ENCODE assay signal across 23 cellular contexts in genomic region chr3:62122819-62123218, GRCh38.
DNase-seq lines count a peak whose midpoint lies in the region; ATAC-seq, FAIRE-seq and TF ChIP-seq lines count a peak whose summit lies in the region.
"Had no signal": no experiment of that assay in that cellular context is flagged by ENCODE, and none has a peak within 500 bp of the region (broad histone marks: within the 10 kb centered on the region; RNA-seq: fewer than 3 reads in every experiment).

No MANE protein-coding gene starts in this region.

- H3K4me2 ChIP-seq in astrocyte (ENCODE audit: low read length) = no peak overlapping the region
- H3K4me2 ChIP-seq: BLaER1 had no signal

- 39 to 43% methylated on average over 4 of the region's 4 CpGs for WGBS in heart right ventricle, 2 donors
- WGBS in right cardiac atrium = 42% methylated on average over 4 of the region's 4 CpGs

- H3K27me3 Mint-ChIP-seq in astrocyte (ENCODE audit: low read depth, unreplicated experiment) = no peaks in the 10 kb centered on the region
- H3K27me3 Mint-ChIP-seq in activated T-helper 1 cell treated with anti-CD3 and anti-CD28 coated beads, Interleukin-12 subunit alpha, Interleukin-12 subunit beta, Interleukin-2, Interleukin-4 antibody, amounts not matched to agents 30 ng/mL and 10 ng/mL and 1 ng/mL, durations not matched to agents 14 hours and 24 hours and 36 hours (ENCODE audit: insufficient read depth) = no peaks in the 10 kb centered on the region
- H3K27me3 Mint-ChIP-seq: B cell; CD4-positive, CD25-positive, alpha-beta regulatory T cell had no signal

- H3K79me2 ChIP-seq in astrocyte (ENCODE audit: insufficient read depth, low read length) = no peaks in the 10 kb centered on the region

- TF ChIP-seq CTCF in right atrium auricular region (IDR thresholded peaks at IDR 0.05) (no peak), astrocyte (IDR thresholded peaks at IDR 0.05; ENCODE audit: insufficient read depth, low read depth, low read length) (no peak), heart right ventricle (IDR thresholded peaks at IDR 0.05) (no peak)

- H3K4me1 ChIP-seq in right atrium auricular region (peaks cover 0 to 5% of the 10 kb centered on the region in 2 donors), astrocyte (ENCODE audit: insufficient read depth, low read length) (no peaks in the 10 kb centered on the region), heart right ventricle (peaks cover 0 to 25% (median 5%) of the 10 kb centered on the region in 9 donors), right cardiac atrium (ENCODE audit: control insufficient read depth, insufficient read depth, low read length) (no peaks in the 10 kb centered on the region)
- H3K4me1 ChIP-seq: Caco-2, HAP-1 had no signal

- H2AFZ ChIP-seq in astrocyte (ENCODE audit: low read depth, low read length) = no peak overlapping the region

- FAIRE-seq in astrocyte (lab: Jason Lieb, UNC) = no peak
- FAIRE-seq: A204.1, GM12891, GM18507 had no signal

- H3K4me1 Mint-ChIP-seq in astrocyte (ENCODE audit: low read depth, unreplicated experiment) = no peaks in the 10 kb centered on the region
- H3K4me1 Mint-ChIP-seq in activated T-helper 1 cell treated with anti-CD3 and anti-CD28 coated beads, Interleukin-12 subunit alpha, Interleukin-12 subunit beta, Interleukin-2, Interleukin-4 antibody, amounts not matched to agents 30 ng/mL and 10 ng/mL and 1 ng/mL, durations not matched to agents 14 hours and 24 hours and 36 hours (ENCODE audit: low read depth) = no peaks in the 10 kb centered on the region
- H3K4me1 Mint-ChIP-seq: B cell; CD4-positive, CD25-positive, alpha-beta regulatory T cell had no signal

- H3K9ac ChIP-seq in astrocyte (ENCODE audit: low read length) = no peak overlapping the region
- H3K9ac ChIP-seq: BLaER1 had no signal

- H3K9me3 Mint-ChIP-seq in astrocyte (ENCODE audit: unreplicated experiment) = no peaks in the 10 kb centered on the region
- H3K9me3 Mint-ChIP-seq in activated T-helper 1 cell treated with anti-CD3 and anti-CD28 coated beads, Interleukin-12 subunit alpha, Interleukin-12 subunit beta, Interleukin-2, Interleukin-4 antibody, amounts not matched to agents 30 ng/mL and 10 ng/mL and 1 ng/mL, durations not matched to agents 14 hours and 24 hours and 36 hours = no peaks in the 10 kb centered on the region

- H3K4me3 Mint-ChIP-seq in astrocyte (ENCODE audit: unreplicated experiment) = no peak overlapping the region
- H3K4me3 Mint-ChIP-seq in activated T-helper 1 cell treated with anti-CD3 and anti-CD28 coated beads, Interleukin-12 subunit alpha, Interleukin-12 subunit beta, Interleukin-2, Interleukin-4 antibody, amounts not matched to agents 30 ng/mL and 10 ng/mL and 1 ng/mL, durations not matched to agents 14 hours and 24 hours and 36 hours = no peak overlapping the region
- H3K4me3 Mint-ChIP-seq: B cell; CD4-positive, CD25-positive, alpha-beta regulatory T cell; CD8-positive, alpha-beta T cell had no signal

- H3K36me3 ChIP-seq in right atrium auricular region (no peaks in the 10 kb centered on the region), astrocyte (ENCODE audit: insufficient read depth, low read length) (no peaks in the 10 kb centered on the region), heart right ventricle (peaks cover 0 to 3% (median 0%) of the 10 kb centered on the region in 9 donors)
- H3K36me3 ChIP-seq: BLaER1, HAP-1 had no signal

- H3K4me3 ChIP-seq in right atrium auricular region (no peak overlapping the region), astrocyte (ENCODE audit: insufficient read depth, low read depth, low read length) (no peak overlapping the region), heart right ventricle (no peak overlapping the region), right cardiac atrium (ENCODE audit: low read length) (no peak overlapping the region)
- H3K4me3 ChIP-seq: BLaER1, HAP-1 had no signal

- no peaks in the 10 kb centered on the region for H4K20me1 ChIP-seq in astrocyte (ENCODE audit: insufficient read depth, low read length)
- H4K20me1 ChIP-seq: BLaER1 had no signal

- H3K27me3 ChIP-seq in right atrium auricular region (no peaks in the 10 kb centered on the region), astrocyte (ENCODE audit: insufficient read depth, low read length) (no peaks in the 10 kb centered on the region), heart right ventricle (no peaks in the 10 kb centered on the region), right cardiac atrium (ENCODE audit: control insufficient read depth, insufficient read depth) (no peaks in the 10 kb centered on the region)
- H3K27me3 ChIP-seq: BLaER1 had no signal

- intact Hi-C loops in Right ventricle myocardium inferior (cut with DNase I) (no loop called here), heart right ventricle (cut with DNase I) (no loop called here), right cardiac atrium (cut with DNase I) (no loop called here)
- intact Hi-C loops in activated T-helper 1 cell treated with anti-CD3 and anti-CD28 coated beads, Interleukin-12 subunit alpha, Interleukin-12 subunit beta, Interleukin-2, Interleukin-4 antibody, amounts not matched to agents 30 ng/mL and 10 ng/mL and 1 ng/mL, durations not matched to agents 14 hours and 24 hours and 36 hours (cut with micrococcal nuclease) = no loop called here

- no peak for DNase-seq in Right ventricle myocardium inferior (ENCODE audit: missing footprints)
- no peak for DNase-seq in right atrium auricular region (ENCODE audit: low spot score)
- DNase-seq in astrocyte (ENCODE audit: low read depth) = peak; percentile 6
- DNase-seq in heart right ventricle = no peak
- no peak for DNase-seq in right cardiac atrium
- DNase-seq in activated T-helper 1 cell treated with anti-CD3 and anti-CD28 coated beads, Interleukin-12 subunit alpha, Interleukin-12 subunit beta, Interleukin-2, Interleukin-4 antibody, amounts not matched to agents 30 ng/mL and 10 ng/mL and 1 ng/mL, durations not matched to agents 14 hours and 24 hours and 36 hours (ENCODE audit: low spot score) = no peak
- no peak for DNase-seq in DMS 273 treated with DMSO at 0.1 percent for 48 hours (lab: John Stamatoyannopoulos, UW)
- DNase-seq: Caco-2; CD4-positive, CD25-positive, alpha-beta regulatory T cell; CD8-positive, alpha-beta T cell; DMS79; EL; GDM1; GOT3 had no signal

- H3K36me3 Mint-ChIP-seq in astrocyte (ENCODE audit: low read depth, unreplicated experiment) = peaks cover 10% of the 10 kb centered on the region
- no peaks in the 10 kb centered on the region for H3K36me3 Mint-ChIP-seq in activated T-helper 1 cell treated with anti-CD3 and anti-CD28 coated beads, Interleukin-12 subunit alpha, Interleukin-12 subunit beta, Interleukin-2, Interleukin-4 antibody, amounts not matched to agents 30 ng/mL and 10 ng/mL and 1 ng/mL, durations not matched to agents 14 hours and 24 hours and 36 hours (ENCODE audit: low read depth)
- H3K36me3 Mint-ChIP-seq: CD4-positive, CD25-positive, alpha-beta regulatory T cell; CD8-positive, alpha-beta T cell had no signal

- ATAC-seq in Right ventricle myocardium inferior (peak; percentile 60), heart right ventricle (peak in 6 of 8 donors; percentile 52 to 85 (median 80)), right cardiac atrium (peak; percentile 8 to 69), HG03097 (IDR thresholded peaks at IDR 0.05; ENCODE audit: low FRiP score, unreplicated experiment) (no peak)
- ATAC-seq: CD8-positive, alpha-beta T cell had no signal

- no peak overlapping the region for H3K27ac Mint-ChIP-seq in astrocyte (ENCODE audit: unreplicated experiment)
- no peak overlapping the region for H3K27ac Mint-ChIP-seq in activated T-helper 1 cell treated with anti-CD3 and anti-CD28 coated beads, Interleukin-12 subunit alpha, Interleukin-12 subunit beta, Interleukin-2, Interleukin-4 antibody, amounts not matched to agents 30 ng/mL and 10 ng/mL and 1 ng/mL, durations not matched to agents 14 hours and 24 hours and 36 hours
- H3K27ac Mint-ChIP-seq: B cell; CD4-positive, CD25-positive, alpha-beta regulatory T cell; CD8-positive, alpha-beta T cell had no signal

- H3K27ac ChIP-seq in right atrium auricular region (peak overlapping the region in 1 of 2 donors; percentile 31), astrocyte (ENCODE audit: low read depth, low read length) (no peak overlapping the region), heart right ventricle (peak overlapping the region in 2 of 10 donors; percentile 38 to 39), right cardiac atrium (ENCODE audit: low read length) (no peak overlapping the region)
- H3K27ac ChIP-seq: 22Rv1, BLaER1, C4-2B had no signal

- H3K9me3 ChIP-seq in right atrium auricular region = peaks cover 0 to 14% of the 10 kb centered on the region in 2 donors
- peaks cover 3% of the 10 kb centered on the region for H3K9me3 ChIP-seq in astrocyte (ENCODE audit: insufficient read depth, low read depth, low read length)
- H3K9me3 ChIP-seq in heart right ventricle = peaks cover 0 to 24% (median 5%) of the 10 kb centered on the region in 11 donors
- H3K9me3 ChIP-seq in right cardiac atrium (ENCODE audit: control insufficient read depth, low read length) = no peaks in the 10 kb centered on the region
- H3K9me3 ChIP-seq: Caco-2, HAP-1 had no signal
